1 cellular context compared by ENCODE assay signal in genomic region chr12:115870527-115870926, GRCh38.
TF ChIP-seq lines count a peak whose summit lies in the region.

No MANE protein-coding gene starts in this region.

TF ChIP-seq in H1, 55 proteins besides CTCF, POLR2A, EP300 and RAD21 (continued from another document):
- TF ChIP-seq ATF2 (IDR thresholded peaks at IDR 0.05; ENCODE audit: low read length) (no peak), SIRT6 (IDR thresholded peaks at IDR 0.05; ENCODE audit: low read length) (no peak), SP1 (IDR thresholded peaks at IDR 0.05; ENCODE audit: low read depth, low read length) (no peak)
TF ChIP-seq in H1: peak in this region for 0.
